Comparison of ENCODE assay signal across 29 cellular contexts in the genomic region with DNA sequence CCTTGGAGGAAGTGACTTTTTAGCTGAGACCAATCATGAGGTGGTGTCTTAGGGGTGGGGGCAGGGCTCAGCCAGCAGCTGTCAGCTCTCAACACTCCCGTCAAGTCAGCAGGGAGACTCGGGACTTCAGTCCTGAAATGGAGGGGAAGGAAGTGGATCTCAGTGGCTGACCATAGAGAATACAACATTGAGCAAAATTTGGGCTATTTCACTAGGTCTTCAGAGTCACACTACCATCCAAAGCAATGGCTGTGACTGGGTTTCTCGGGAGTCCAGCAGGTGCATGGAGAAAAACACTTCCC. TPM values are rescaled to one million over a fixed set of nuclear protein-coding genes. Genes with fewer than 3 reads are reported as not detected.
DNase-seq lines count a peak whose midpoint lies in the region; ATAC-seq and TF ChIP-seq lines count a peak whose summit lies in the region.
"Had no signal": no experiment of that assay in that cellular context is flagged by ENCODE, and none has a peak within 500 bp of the region (broad histone marks: within the 10 kb centered on the region; RNA-seq: fewer than 3 reads in every experiment).

No MANE protein-coding gene starts in this region.

- peaks cover 9 to 49% (median 26%) of the 10 kb centered on the region in 3 donors for H3K9me3 Mint-ChIP-seq in T-cell
- H3K9me3 Mint-ChIP-seq in activated naive CD8-positive, alpha-beta T cell treated with anti-CD3 and anti-CD28 coated beads, Interleukin-2, amount 50 U/mL, for 24 hours: peaks cover 59% of the 10 kb centered on the region

- peak overlapping the region; percentile 87 to 88 for H3K27ac Mint-ChIP-seq in T-cell
- peak overlapping the region; percentile 55 for H3K27ac Mint-ChIP-seq in activated naive CD8-positive, alpha-beta T cell treated with anti-CD3 and anti-CD28 coated beads, Interleukin-2, amount 50 U/mL, for 24 hours
- H3K27ac Mint-ChIP-seq: endodermal cell, GM23338, HFFc6 had no signal

- peaks cover 40% of the 10 kb centered on the region for H3K36me3 Mint-ChIP-seq in T-cell
- peaks cover 32% of the 10 kb centered on the region for H3K36me3 Mint-ChIP-seq in activated naive CD8-positive, alpha-beta T cell treated with anti-CD3 and anti-CD28 coated beads, Interleukin-2, amount 50 U/mL, for 24 hours (ENCODE audit: low read depth)

- peak overlapping the region in 1 of 3 donors; percentile 66 for H3K4me3 Mint-ChIP-seq in T-cell
- no peak overlapping the region for H3K4me3 Mint-ChIP-seq in activated naive CD8-positive, alpha-beta T cell treated with anti-CD3 and anti-CD28 coated beads, Interleukin-2, amount 50 U/mL, for 24 hours
- H3K4me3 Mint-ChIP-seq: endodermal cell, GM23338, HFFc6 had no signal

- H3K4me3 ChIP-seq in heart left ventricle (no peak overlapping the region), Peyer's patch (no peak overlapping the region)
- H3K4me3 ChIP-seq: breast epithelium, coronary artery, esophagus muscularis mucosa, GM23338, SJCRH30, skin epidermis, tibial artery had no signal

- H3K27ac ChIP-seq in heart left ventricle (peak overlapping the region in 7 of 12 donors; percentile 12 to 57 (median 37)), Peyer's patch (peak overlapping the region in 2 of 4 donors; percentile 22 to 52)
- H3K27ac ChIP-seq: breast epithelium, coronary artery, esophagus muscularis mucosa, foreskin keratinocyte, SJCRH30, tibial artery had no signal

- peak in 2 of 4 donors; percentile 32 to 45 for ATAC-seq in heart left ventricle
- no peak for ATAC-seq in T-cell (replicated peaks in 1 of 4)
- ATAC-seq in activated naive CD8-positive, alpha-beta T cell treated with anti-CD3 and anti-CD28 coated beads, Interleukin-2, amount 50 U/mL, for 24 hours: no peak
- ATAC-seq in sciatic nerve: peak; percentile 22
- ATAC-seq: foreskin keratinocyte, GM23338 had no signal

- peaks cover 61 to 72% (median 67%) of the 10 kb centered on the region in 3 donors for H3K4me1 Mint-ChIP-seq in T-cell
- peaks cover 38% of the 10 kb centered on the region for H3K4me1 Mint-ChIP-seq in activated naive CD8-positive, alpha-beta T cell treated with anti-CD3 and anti-CD28 coated beads, Interleukin-2, amount 50 U/mL, for 24 hours
- H3K4me1 Mint-ChIP-seq: endodermal cell, GM23338 had no signal

- no peaks in the 10 kb centered on the region for H3K27me3 ChIP-seq in heart left ventricle
- no peaks in the 10 kb centered on the region for H3K27me3 ChIP-seq in Peyer's patch
- H3K27me3 ChIP-seq: breast epithelium, esophagus muscularis mucosa, foreskin keratinocyte, SJCRH30, tibial artery had no signal

- no peak for TF ChIP-seq CTCF in heart left ventricle (IDR thresholded peaks at IDR 0.05)
- no peak for TF ChIP-seq CTCF in Peyer's patch (IDR thresholded peaks at IDR 0.05)

- H3K36me3 ChIP-seq in heart left ventricle: no peaks in the 10 kb centered on the region
- no peaks in the 10 kb centered on the region for H3K36me3 ChIP-seq in Peyer's patch
- H3K36me3 ChIP-seq: breast epithelium, esophagus muscularis mucosa, SJCRH30, tibial artery had no signal

- intact Hi-C loops in heart left ventricle (cut with DNase I) (no loop called here), cardiac septum (cut with DNase I) (no loop called here), sciatic nerve (cut with DNase I) (no loop called here)

- POLR2A ChIA-PET in T-cell (lab: Charles Lee): interaction anchor here in 1 of 2 donors (0.8 kb wide), 1 partner anchor 173 kb away, joined by 3 read pairs; no protein-coding TSS in a partner anchor

- CTCF ChIA-PET in T-cell (lab: Charles Lee): interaction anchor here in 1 of 2 donors (0.6 kb wide), 1 partner anchor 200 kb away, joined by 3 read pairs; no protein-coding TSS in a partner anchor

- H3K4me1 ChIP-seq in heart left ventricle: peaks cover 0 to 14% (median 7%) of the 10 kb centered on the region in 12 donors
- H3K4me1 ChIP-seq in Peyer's patch: no peaks in the 10 kb centered on the region
- H3K4me1 ChIP-seq: breast epithelium, foreskin keratinocyte, SJCRH30, tibial artery had no signal

- H3K9me3 ChIP-seq in heart left ventricle (no peaks in the 10 kb centered on the region), Peyer's patch (no peaks in the 10 kb centered on the region)
- H3K9me3 ChIP-seq: breast epithelium, esophagus muscularis mucosa, SJCRH30, tibial artery had no signal

- no peaks in the 10 kb centered on the region for H3K27me3 Mint-ChIP-seq in T-cell
- H3K27me3 Mint-ChIP-seq in activated naive CD8-positive, alpha-beta T cell treated with anti-CD3 and anti-CD28 coated beads, Interleukin-2, amount 50 U/mL, for 24 hours: no peaks in the 10 kb centered on the region

- DNase-seq in heart left ventricle (no peak), cardiac septum (ENCODE audit: low spot score) (no peak), T-cell (no peak), sciatic nerve (ENCODE audit: low spot score) (no peak), middle frontal gyrus (ENCODE audit: extremely low spot score, low spot score) (no peak), Peyer's patch (no peak), kidney glomerular epithelial cell (lab: John Stamatoyannopoulos, UW) (no peak)
- DNase-seq in activated naive CD8-positive, alpha-beta T cell treated with anti-CD3 and anti-CD28 coated beads, Interleukin-2, amount 50 U/mL, for 24 hours: no peak
- DNase-seq: activated CD8-positive, alpha-beta memory T cell treated with anti-CD3 and anti-CD28 coated beads, Interleukin-2, amount 50 U/mL, for 4 hours; amniotic stem cell; DMS 273 treated with DMSO at 0.1 percent for 48 hours; endodermal cell; foreskin keratinocyte; HFFc6; KG1; mesenchymal stem cell; MM.1S; NCI-H1417 treated with DMSO at 0.1 percent for 48 hours; NCI-H2081; NCI-H2227 treated with DMSO at 0.1 percent for 48 hours; NCI-H526 treated with DMSO at 0.1 percent for 48 hours; SJCRH30; tibial artery had no signal

- 36 to 55% (median 43%) methylated on average over 3 of the region's 3 CpGs for WGBS in heart left ventricle, 4 donors

- no peak for TF ChIP-seq POLR2A in heart left ventricle (IDR thresholded peaks at IDR 0.05)
- TF ChIP-seq POLR2A in Peyer's patch (IDR thresholded peaks at IDR 0.05): no peak

RNA-seq across cellular contexts. Expression of gene GIMAP6, which starts 16.9 kb away (rescaled TPM):
- total RNA-seq in heart left ventricle (10 to 100 TPM; 20.3 to 52.7 (median 24.4) TPM), cardiac septum (16.6 TPM), T-cell (100 to 1,000 TPM in 3 of 5 donors, 10 to 100 TPM in 2; 55.0 to 168 (median 150) TPM), sciatic nerve (32.7 TPM), Peyer's patch (10 to 100 TPM in 2 of 4 donors, 1 to 10 TPM in 2; 7.0 to 35.5 (median 10.6) TPM)
- polyA plus RNA-seq in heart left ventricle: 10 to 100 TPM; 13.8 to 29.6 TPM
- total RNA-seq: endodermal cell, foreskin keratinocyte, GM23338, HFFc6, myocyte, SJCRH30 had no signal
- polyA plus RNA-seq: foreskin keratinocyte, GM23338 had no signal

RNA-seq across cellular contexts. Expression of gene GIMAP2, which starts 36.5 kb away (rescaled TPM):
- total RNA-seq in heart left ventricle (10 to 100 TPM in 2 of 9 donors, 1 to 10 TPM in 7; 2.1 to 23.5 (median 4.9) TPM), cardiac septum (3.1 TPM), T-cell (100 to 1,000 TPM in 4 of 5 donors, 10 to 100 TPM in 1; 83.2 to 226 (median 183) TPM), sciatic nerve (11.7 TPM), Peyer's patch (10 to 100 TPM in 1 of 4 donors, 1 to 10 TPM in 3; 4.8 to 17.3 (median 9.1) TPM)
- 1 to 10 TPM; 2.3 to 6.6 TPM for polyA plus RNA-seq in heart left ventricle
- total RNA-seq: endodermal cell, GM23338, HFFc6, SJCRH30 had no signal
- polyA plus RNA-seq: GM23338 had no signal
